ENCODE assay signal across 17 cellular contexts in genomic region chr10:34768972-34769330, GRCh38. TPM values are rescaled to one million over a fixed set of nuclear protein-coding genes. Genes with fewer than 3 reads are reported as not detected.
DNase-seq lines count a peak whose midpoint lies in the region; ATAC-seq and TF ChIP-seq lines count a peak whose summit lies in the region.
"Had no signal": no experiment of that assay in that cellular context is flagged by ENCODE, and none has a peak within 500 bp of the region (broad histone marks: within the 10 kb centered on the region; RNA-seq: fewer than 3 reads in every experiment).

No MANE protein-coding gene starts in this region.

- H3K79me2 ChIP-seq in GM23338 (replicated peaks; ENCODE audit: insufficient read depth) = peaks cover 98% of the 10 kb centered on the region

- H3K27me3 ChIP-seq in GM23338 (ENCODE audit: insufficient read depth) = no peaks in the 10 kb centered on the region
- H3K27me3 ChIP-seq in SJCRH30 = no peaks in the 10 kb centered on the region
- H3K27me3 ChIP-seq in gastroesophageal sphincter = no peaks in the 10 kb centered on the region
- H3K27me3 ChIP-seq: cardiac muscle cell, pancreas had no signal

- H3K4me3 Mint-ChIP-seq in GM23338 (no peak overlapping the region), progenitor cell of endocrine pancreas (ENCODE audit: low read depth) (peak overlapping the region; percentile 51)
- H3K4me3 Mint-ChIP-seq: activated CD4-positive, alpha-beta T cell treated with anti-CD3 and anti-CD28 coated beads, Interleukin-2, amount 10 ng/mL, durations not matched to agents 24 days and 14 days; stimulated activated naive CD8-positive, alpha-beta T cell treated with anti-CD3 and anti-CD28 coated beads, Interleukin-15, Interleukin-2, amounts not matched to agents 100 ng/mL and 50 ng/mL, for 24 hours had no signal

- H3F3A ChIP-seq in GM23338 (replicated peaks; ENCODE audit: low read depth) = no peaks in the 10 kb centered on the region; the same call in 1 of the 2 replicates

- H3K9me3 ChIP-seq in SJCRH30 (replicated peaks) = no peaks in the 10 kb centered on the region
- H3K9me3 ChIP-seq in gastroesophageal sphincter = no peaks in the 10 kb centered on the region
- H3K9me3 ChIP-seq: Caco-2, pancreas had no signal

- H4K20me1 ChIP-seq in GM23338 (replicated peaks; ENCODE audit: insufficient read depth) = peaks cover 53% of the 10 kb centered on the region

- H3K36me3 ChIP-seq in GM23338 (ENCODE audit: insufficient read depth) = no peaks in the 10 kb centered on the region; the same call in 1 of the 2 replicates
- H3K36me3 ChIP-seq in SJCRH30 = no peaks in the 10 kb centered on the region
- no peaks in the 10 kb centered on the region for H3K36me3 ChIP-seq in gastroesophageal sphincter
- H3K36me3 ChIP-seq: cardiac muscle cell, pancreas had no signal

- peak overlapping the region; percentile 58; the same call in 1 of the 2 replicates for H3K4me2 ChIP-seq in GM23338

- TF ChIP-seq POLR2A in gastroesophageal sphincter (IDR thresholded peaks at IDR 0.05) = no peak

- no peak overlapping the region for H3K4me3 ChIP-seq in GM23338
- H3K4me3 ChIP-seq in SJCRH30 = no peak overlapping the region
- H3K4me3 ChIP-seq in gastroesophageal sphincter = no peak overlapping the region
- H3K4me3 ChIP-seq: cardiac muscle cell had no signal

- ATAC-seq in GM23338 (no peak), gastroesophageal sphincter (no peak)
- ATAC-seq: activated naive CD4-positive, alpha-beta T cell treated with anti-CD3 and anti-CD28 coated beads, Interleukin-2, amount 50 U/mL, for 72 hours had no signal

- TF ChIP-seq EP300 in gastroesophageal sphincter (IDR thresholded peaks at IDR 0.05) = no peak

- H3K9me3 Mint-ChIP-seq in GM23338 (no peaks in the 10 kb centered on the region), progenitor cell of endocrine pancreas (ENCODE audit: low read depth) (no peaks in the 10 kb centered on the region)
- H3K9me3 Mint-ChIP-seq: activated CD4-positive, alpha-beta T cell treated with anti-CD3 and anti-CD28 coated beads, Interleukin-2, amount 10 ng/mL, durations not matched to agents 24 days and 14 days; activated naive CD4-positive, alpha-beta T cell treated with anti-CD3 and anti-CD28 coated beads, Interleukin-2, amount 50 U/mL, for 72 hours; stimulated activated naive CD8-positive, alpha-beta T cell treated with anti-CD3 and anti-CD28 coated beads, Interleukin-15, Interleukin-2, amounts not matched to agents 100 ng/mL and 50 ng/mL, for 24 hours had no signal

- H3K27ac Mint-ChIP-seq in GM23338 (peak overlapping the region; percentile 57; the same call in 1 of the 2 replicates), progenitor cell of endocrine pancreas (peak overlapping the region; percentile 12)
- H3K27ac Mint-ChIP-seq: activated CD4-positive, alpha-beta T cell treated with anti-CD3 and anti-CD28 coated beads, Interleukin-2, amount 10 ng/mL, durations not matched to agents 24 days and 14 days; activated naive CD4-positive, alpha-beta T cell treated with anti-CD3 and anti-CD28 coated beads, Interleukin-2, amount 50 U/mL, for 72 hours; stimulated activated naive CD8-positive, alpha-beta T cell treated with anti-CD3 and anti-CD28 coated beads, Interleukin-15, Interleukin-2, amounts not matched to agents 100 ng/mL and 50 ng/mL, for 24 hours had no signal

- H3K4me1 ChIP-seq in GM23338 (ENCODE audit: insufficient read depth) (peaks cover 67% of the 10 kb centered on the region), SJCRH30 (no peaks in the 10 kb centered on the region; the same call in 1 of the 2 replicates), gastroesophageal sphincter (peaks cover 10 to 99% (median 21%) of the 10 kb centered on the region in 3 donors)

- H3K27me3 Mint-ChIP-seq in GM23338 (ENCODE audit: insufficient read depth, low read depth, poor library complexity) (peaks cover 11% of the 10 kb centered on the region), progenitor cell of endocrine pancreas (no peaks in the 10 kb centered on the region)

- TF ChIP-seq CTCF in GM23338 (conservative IDR thresholded peaks at IDR 0.05; ENCODE audit: low read depth in 2 of 2) = no peak
- no peak for TF ChIP-seq CTCF in gastroesophageal sphincter (IDR thresholded peaks at IDR 0.05)
- TF ChIP-seq CTCF in progenitor cell of endocrine pancreas (IDR thresholded peaks at IDR 0.05; ENCODE audit: unreplicated experiment) = no peak

- no peak overlapping the region for H2AFZ ChIP-seq in GM23338

- H3K4me1 Mint-ChIP-seq in GM23338 (peaks cover 65% of the 10 kb centered on the region), progenitor cell of endocrine pancreas (ENCODE audit: low read depth) (peaks cover 57% of the 10 kb centered on the region)
- H3K4me1 Mint-ChIP-seq: activated CD4-positive, alpha-beta T cell treated with anti-CD3 and anti-CD28 coated beads, Interleukin-2, amount 10 ng/mL, durations not matched to agents 24 days and 14 days had no signal

- 70% methylated on average over 4 of the region's 8 CpGs; no CpG with 5 or more reads in 1 of the 2 donors for WGBS in gastroesophageal sphincter (ENCODE audit: low coverage in 1 of 2), 2 donors

- H3K9me2 ChIP-seq in GM23338 (ENCODE audit: insufficient read depth) = no peaks in the 10 kb centered on the region

- H3K27ac ChIP-seq in GM23338 (ENCODE audit: low read depth) (no peak overlapping the region), SJCRH30 (no peak overlapping the region), gastroesophageal sphincter (peak overlapping the region in 3 of 4 donors; percentile 38 to 52 (median 48))
- H3K27ac ChIP-seq: cardiac muscle cell had no signal

- DNase-seq in GM23338 (ENCODE audit: low spot score) (no peak), SJCRH30 (peak; percentile 32 to 39), progenitor cell of endocrine pancreas (ENCODE audit: low spot score, unreplicated experiment) (no peak), NCI-H1048 (lab: John Stamatoyannopoulos, UW) (no peak), SW 1271 (lab: John Stamatoyannopoulos, UW) (no peak), NCI-H1694 (lab: John Stamatoyannopoulos, UW) (no peak), T-helper 9 cell (no peak)
- DNase-seq: activated CD4-positive, alpha-beta T cell treated with anti-CD3 and anti-CD28 coated beads, Interleukin-2, amount 10 ng/mL, durations not matched to agents 24 days and 14 days; activated T-cell treated with anti-CD3 and anti-CD28 coated beads for 4 hours; Caco-2; GDM1; SHP77 treated with DMSO at 0.1 percent for 48 hours had no signal

- H3K36me3 Mint-ChIP-seq in GM23338 (ENCODE audit: low read depth) (no peaks in the 10 kb centered on the region), progenitor cell of endocrine pancreas (ENCODE audit: insufficient read depth) (peaks cover 2% of the 10 kb centered on the region)
- H3K36me3 Mint-ChIP-seq: activated naive CD4-positive, alpha-beta T cell treated with anti-CD3 and anti-CD28 coated beads, Interleukin-2, amount 50 U/mL, for 72 hours had no signal

TF ChIP-seq in GM23338, 12 proteins besides CTCF, POLR2A, EP300 and RAD21 (continues in another document):
- TF ChIP-seq ZNF114 (CRISPR knock-in tag; IDR thresholded peaks at IDR 0.05) (no peak), EZH2 (IDR thresholded peaks at IDR 0.05; ENCODE audit: low read depth, unreplicated experiment) (no peak), ZNF331 (CRISPR knock-in tag; IDR thresholded peaks at IDR 0.05; ENCODE audit: low read depth) (no peak), ETS1 (IDR thresholded peaks at IDR 0.05) (no peak)

RNA-seq across cellular contexts. Expression of gene PARD3, which starts 46.1 kb away (rescaled TPM):
- total RNA-seq in GM23338 (2014; rRNA removed; shearing (Covaris generic)) = 41.7 and 51.4 TPM in 2 replicates
- polyA plus RNA-seq in GM23338 (2016; fragmentation: Nextera tagmentation; extraction: Ambion mirVana) = 30.1 and 30.2 TPM in 2 replicates
- total RNA-seq in SJCRH30 (2014; rRNA removed; shearing (Covaris generic)) = 58.7 and 63.9 TPM in 2 replicates
- total RNA-seq in gastroesophageal sphincter (100 to 1,000 TPM; 101 to 127 (median 115) TPM), progenitor cell of endocrine pancreas (78.7 and 85.3 TPM in 2 replicates)

Comparison
In these comparisons a context has a peak if more than half of its experiments do, and no peak if none do; other contexts are left out.
1. DNase-seq: peak in SJCRH30 (2 of 2); none in GM23338 (single experiment), progenitor cell of endocrine pancreas (single experiment), NCI-H1048 (single experiment), SW 1271 (0 of 2), NCI-H1694 (single experiment) and T-helper 9 cell (single experiment).
2. H3K27ac ChIP-seq: peak in gastroesophageal sphincter (3 of 4); none in GM23338 (single experiment) and SJCRH30 (single experiment).